29 cellular contexts compared by ENCODE assay signal in the genomic region with DNA sequence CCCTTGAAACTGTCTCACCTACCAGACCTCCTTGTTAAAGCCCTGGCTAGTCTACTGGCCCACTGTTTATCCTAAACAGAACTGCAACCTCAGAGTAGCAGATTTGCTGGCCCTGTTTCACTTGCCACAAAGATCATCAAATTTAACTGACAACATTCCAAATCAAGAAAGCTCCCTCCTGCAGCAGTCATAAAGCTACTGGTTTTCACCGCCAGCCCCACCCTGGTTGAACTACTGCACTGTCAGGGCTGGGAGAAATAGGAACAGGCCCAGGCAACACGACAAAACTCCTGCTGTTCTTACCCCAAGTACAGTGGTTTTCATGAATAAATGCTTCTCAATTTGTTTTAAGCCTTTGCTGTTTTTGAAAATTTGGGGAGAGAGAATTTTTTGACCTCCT.
A peak's percentile ranks its signal among the peaks of the same experiment; 100 is the strongest.
DNase-seq lines count a peak whose midpoint lies in the region; ATAC-seq and TF ChIP-seq lines count a peak whose summit lies in the region.
"Had no signal": no experiment of that assay in that cellular context is flagged by ENCODE, and none has a peak within 500 bp of the region (broad histone marks: within the 10 kb centered on the region; RNA-seq: fewer than 3 reads in every experiment).

No MANE protein-coding gene starts in this region.

- no peak overlapping the region for H3K4ac ChIP-seq in neuronal stem cell (ENCODE audit: low read length)

- no peak overlapping the region for H2BK12ac ChIP-seq in neuronal stem cell (ENCODE audit: low read length)

- POLR2A ChIA-PET in PC-9 (lab: Charles Lee; ENCODE audit: unreplicated experiment), result interaction anchor here (0.6 to 0.9 kb wide), 3 partner anchors 48 to 157 kb away, joined by 5 to 14 read pairs (median 5); no protein-coding TSS in a partner anchor

- H2BK5ac ChIP-seq in neuronal stem cell (ENCODE audit: low read length), result no peak overlapping the region

- no peak for TF ChIP-seq CTCF in Calu3 (IDR thresholded peaks at IDR 0.05; ENCODE audit: unreplicated experiment)
- TF ChIP-seq CTCF in PC-9 (conservative IDR thresholded peaks at IDR 0.05), result no peak

- H3K4me1 ChIP-seq in PC-9 (replicated peaks; ENCODE audit: insufficient read depth) (peaks cover 36% of the 10 kb centered on the region), mesodermal cell (ENCODE audit: control insufficient read depth, insufficient read depth, low read length, poor library complexity, severe bottlenecking) (peaks cover 40% of the 10 kb centered on the region), neuronal stem cell (ENCODE audit: control insufficient read depth in 2 of 2, insufficient read depth in 1 of 2, low read depth in 1 of 2, low read length in 2 of 2) (no peaks in the 10 kb centered on the region)
- H3K4me1 ChIP-seq: neural progenitor cell, vagina had no signal

- H3K4me3 Mint-ChIP-seq in Calu3 (ENCODE audit: low read depth, unreplicated experiment), result no peak overlapping the region
- H3K4me3 Mint-ChIP-seq in dendritic cell treated with granulocyte-macrophage colony-stimulating factor and Interleukin-4, amounts not matched to agents 40 ng/mL and 50 ng/mL, for 4 days, result no peak overlapping the region
- H3K4me3 Mint-ChIP-seq: activated CD4-positive, alpha-beta memory T cell treated with anti-CD3 and anti-CD28 coated beads, Interleukin-2, amount 10 ng/mL, durations not matched to agents 7 days and 5 days; IgD-negative memory B cell; neural progenitor cell had no signal

- H2AK5ac ChIP-seq in neuronal stem cell (ENCODE audit: low read depth, low read length), result no peak overlapping the region

- no peaks in the 10 kb centered on the region for H3K27me3 Mint-ChIP-seq in Calu3 (ENCODE audit: unreplicated experiment)
- no peaks in the 10 kb centered on the region for H3K27me3 Mint-ChIP-seq in dendritic cell treated with granulocyte-macrophage colony-stimulating factor and Interleukin-4, amounts not matched to agents 40 ng/mL and 50 ng/mL, for 4 days
- H3K27me3 Mint-ChIP-seq: IgD-negative memory B cell had no signal

- no peak overlapping the region for H4K8ac ChIP-seq in neuronal stem cell (ENCODE audit: low read depth, low read length)

- H3K9ac ChIP-seq in neuronal stem cell (ENCODE audit: low read depth, low read length, poor library complexity), result no peak overlapping the region
- H3K9ac ChIP-seq: neural progenitor cell had no signal

- peaks cover 9% of the 10 kb centered on the region; the same call in 1 of the 2 replicates for H3K9me3 ChIP-seq in PC-9 (ENCODE audit: insufficient read depth, low read depth)
- peaks cover 5% of the 10 kb centered on the region for H3K9me3 ChIP-seq in mesodermal cell (ENCODE audit: control insufficient read depth, low read length)
- H3K9me3 ChIP-seq in neuronal stem cell (replicated peaks in 1 of 2; ENCODE audit: control insufficient read depth in 2 of 2, insufficient read depth in 1 of 2, low read depth in 1 of 2, low read length in 2 of 2), result peaks cover 0 to 38% of the 10 kb centered on the region in 2 donors
- H3K9me3 ChIP-seq: body of pancreas, psoas muscle, suprapubic skin, vagina had no signal

- no peak overlapping the region for H4K91ac ChIP-seq in neuronal stem cell (ENCODE audit: low read depth, low read length, poor library complexity)

- no peaks in the 10 kb centered on the region for H3K9me3 Mint-ChIP-seq in Calu3 (ENCODE audit: low read depth, unreplicated experiment)
- H3K9me3 Mint-ChIP-seq in dendritic cell treated with granulocyte-macrophage colony-stimulating factor and Interleukin-4, amounts not matched to agents 40 ng/mL and 50 ng/mL, for 4 days, result no peaks in the 10 kb centered on the region
- H3K9me3 Mint-ChIP-seq: activated CD4-positive, alpha-beta memory T cell treated with anti-CD3 and anti-CD28 coated beads, Interleukin-2, amount 10 ng/mL, durations not matched to agents 7 days and 5 days; IgD-negative memory B cell had no signal

- H3K4me1 Mint-ChIP-seq in Calu3 (ENCODE audit: low read depth, unreplicated experiment), result peaks cover 44% of the 10 kb centered on the region
- peaks cover 34% of the 10 kb centered on the region for H3K4me1 Mint-ChIP-seq in dendritic cell treated with granulocyte-macrophage colony-stimulating factor and Interleukin-4, amounts not matched to agents 40 ng/mL and 50 ng/mL, for 4 days (ENCODE audit: low read depth)
- H3K4me1 Mint-ChIP-seq: activated CD4-positive, alpha-beta memory T cell treated with anti-CD3 and anti-CD28 coated beads, Interleukin-2, amount 10 ng/mL, durations not matched to agents 7 days and 5 days had no signal

- H3K36me3 Mint-ChIP-seq in Calu3 (ENCODE audit: insufficient read depth, unreplicated experiment), result peaks cover 16% of the 10 kb centered on the region
- H3K36me3 Mint-ChIP-seq in dendritic cell treated with granulocyte-macrophage colony-stimulating factor and Interleukin-4, amounts not matched to agents 40 ng/mL and 50 ng/mL, for 4 days (ENCODE audit: low read depth), result no peaks in the 10 kb centered on the region
- H3K36me3 Mint-ChIP-seq: IgD-negative memory B cell had no signal

- no peak overlapping the region for H2BK15ac ChIP-seq in neuronal stem cell (ENCODE audit: low read length)

- no peak overlapping the region for H3K18ac ChIP-seq in neuronal stem cell (ENCODE audit: low read length)

- no peak overlapping the region for H3K14ac ChIP-seq in neuronal stem cell (ENCODE audit: low read length)

- DNase-seq in Calu3 (no peak), PC-9 (no peak), neuronal stem cell (ENCODE audit: low spot score) (no peak), substantia nigra (lab: John Stamatoyannopoulos, UW) (no peak)
- DNase-seq in stimulated activated CD4-positive, alpha-beta T cell treated with anti-CD3 and anti-CD28 coated beads, Interleukin-1b, Interleukin-23, amount 100 ng/mL, for 48 hours, result no peak
- DNase-seq: activated CD4-positive, alpha-beta memory T cell treated with anti-CD3 and anti-CD28 coated beads, Interleukin-2, amount 10 ng/mL, durations not matched to agents 7 days and 5 days; activated effector memory CD4-positive, alpha-beta T cell treated with anti-CD3 and anti-CD28 coated beads, Interleukin-2, amount 50 U/mL, for 16 hours; activated T-cell treated with anti-CD3 and anti-CD28 coated beads for 4 hours; body of pancreas; DMS79; effector CD8-positive, alpha-beta T cell; foreskin melanocyte; H7; hippocampal formation; NCI-H1105 treated with DMSO at 0.1 percent for 48 hours; NCI-H2029; NCI-H226; psoas muscle; Right ventricle myocardium superior; SW 1271 had no signal

- H2AFZ ChIP-seq in PC-9 (no peak overlapping the region), neuronal stem cell (ENCODE audit: low read length) (no peak overlapping the region)
- H2AFZ ChIP-seq: neural progenitor cell had no signal

- CTCF ChIA-PET in Calu3 (lab: Charles Lee) (interaction anchor here (1.0 kb wide), 2 partner anchors 47 to 91 kb away, joined by 4 to 5 read pairs; no protein-coding TSS in a partner anchor), PC-9 (lab: Charles Lee) (interaction anchor here (1.0 to 2.1 kb wide), 3 partner anchors 90 to 156 kb away, joined by 3 to 10 read pairs (median 6); no protein-coding TSS in a partner anchor)

- H3K4me3 ChIP-seq in PC-9 (no peak overlapping the region), mesodermal cell (ENCODE audit: extremely low read depth, insufficient read depth, low read length, poor library complexity, severe bottlenecking) (no peak overlapping the region), neuronal stem cell (ENCODE audit: low read length in 2 of 2) (no peak overlapping the region)
- H3K4me3 ChIP-seq: A549, body of pancreas, neural progenitor cell, psoas muscle, suprapubic skin, vagina had no signal

- peaks cover 21% of the 10 kb centered on the region; the same call in 1 of the 2 replicates for H3F3A ChIP-seq in PC-9 (ENCODE audit: insufficient read depth, low read depth)

- no peaks in the 10 kb centered on the region for H3K9me2 ChIP-seq in PC-9 (ENCODE audit: insufficient read depth)

- ATAC-seq in HG03196 (IDR thresholded peaks at IDR 0.05; ENCODE audit: unreplicated experiment), result no peak
- ATAC-seq: body of pancreas, esophagus mucosa had no signal

- peaks cover 5% of the 10 kb centered on the region for H3K79me1 ChIP-seq in neuronal stem cell (ENCODE audit: low read depth, low read length)

- H3K36me3 ChIP-seq in PC-9 (ENCODE audit: low read depth) (peaks cover 10% of the 10 kb centered on the region; the same call in 1 of the 2 replicates), mesodermal cell (ENCODE audit: control insufficient read depth, insufficient read depth, low read length) (peaks cover 25% of the 10 kb centered on the region), neuronal stem cell (replicated peaks in 1 of 2; ENCODE audit: control insufficient read depth in 2 of 2, insufficient read depth in 2 of 2, low read length in 2 of 2) (peaks cover 0 to 52% of the 10 kb centered on the region in 2 donors)
- H3K36me3 ChIP-seq: suprapubic skin, vagina had no signal

- H3K27ac Mint-ChIP-seq in Calu3 (ENCODE audit: unreplicated experiment), result peak overlapping the region; percentile 20
- peak overlapping the region; percentile 20 for H3K27ac Mint-ChIP-seq in dendritic cell treated with granulocyte-macrophage colony-stimulating factor and Interleukin-4, amounts not matched to agents 40 ng/mL and 50 ng/mL, for 4 days
- H3K27ac Mint-ChIP-seq: activated CD4-positive, alpha-beta memory T cell treated with anti-CD3 and anti-CD28 coated beads, Interleukin-2, amount 10 ng/mL, durations not matched to agents 7 days and 5 days; IgD-negative memory B cell; neural progenitor cell had no signal

- WGBS in mesodermal cell (ENCODE audit: insufficient coverage in 2 of 2), 2 experiments, result 60 to 100% methylated on average over 1 of the region's 2 CpGs
- WGBS in neuronal stem cell (ENCODE audit: extremely low coverage in 2 of 2, insufficient read length in 2 of 2, insufficient replicate concordance in 1 of 2), 2 donors, result no CpG with 5 or more reads among the region's 2 CpGs

- H3K79me2 ChIP-seq in PC-9 (ENCODE audit: low read depth), result peaks cover 44% of the 10 kb centered on the region

- H3K27me3 ChIP-seq in PC-9 (ENCODE audit: insufficient read depth, low read depth), result no peaks in the 10 kb centered on the region
- no peaks in the 10 kb centered on the region for H3K27me3 ChIP-seq in neuronal stem cell (ENCODE audit: control insufficient read depth in 3 of 3, insufficient read depth in 3 of 3, low read depth in 1 of 3, low read length in 3 of 3)
- H3K27me3 ChIP-seq: body of pancreas, neural progenitor cell, suprapubic skin, vagina had no signal

- intact Hi-C loops in Calu3 (cut with micrococcal nuclease; ENCODE audit: unreplicated experiment) (loop anchor here (2.0 kb wide), 1 partner anchor 49 kb away; no protein-coding TSS in a partner anchor), PC-9 (cut with micrococcal nuclease; ENCODE audit: unreplicated experiment) (no loop called here)
- intact Hi-C loops in dendritic cell treated with granulocyte-macrophage colony-stimulating factor and Interleukin-4, amounts not matched to agents 40 ng/mL and 50 ng/mL, for 4 days (cut with micrococcal nuclease), result no loop called here

- H3K4me2 ChIP-seq in PC-9 (peak overlapping the region; percentile 23), neuronal stem cell (ENCODE audit: insufficient read depth, low read length, poor library complexity, severe bottlenecking) (no peak overlapping the region)
- H3K4me2 ChIP-seq: neural progenitor cell had no signal

- H3K27ac ChIP-seq in PC-9 (peak overlapping the region; percentile 57), mesodermal cell (ENCODE audit: low read depth, low read length, severe bottlenecking) (peak overlapping the region; percentile 94), neuronal stem cell (replicated peaks; ENCODE audit: low read length) (no peak overlapping the region), substantia nigra (ENCODE audit: low read depth, low read length, poor library complexity, severe bottlenecking) (no peak overlapping the region)
- H3K27ac ChIP-seq: body of pancreas, neural progenitor cell, psoas muscle, suprapubic skin, vagina had no signal

- BruUV-seq in Calu3 (replicated peaks; lab: Mats Ljungman, UMichigan) (no TSS peak), PC-9 (replicated peaks; lab: Mats Ljungman, UMichigan) (no TSS peak)

- no peak overlapping the region for H3K23ac ChIP-seq in neuronal stem cell (ENCODE audit: low read depth, low read length, poor library complexity)

- no peaks in the 10 kb centered on the region for H4K20me1 ChIP-seq in PC-9 (ENCODE audit: insufficient read depth)

- no peak overlapping the region for H2BK120ac ChIP-seq in neuronal stem cell (ENCODE audit: low read depth, low read length)

Comparison
In these comparisons a context has a peak if more than half of its experiments do, and no peak if none do; other contexts are left out.
1. H3K27ac ChIP-seq: peak in PC-9 (single experiment) and mesodermal cell (single experiment); none in neuronal stem cell (single experiment) and substantia nigra (single experiment).